21 cellular contexts compared by ENCODE assay signal in the genomic region with DNA sequence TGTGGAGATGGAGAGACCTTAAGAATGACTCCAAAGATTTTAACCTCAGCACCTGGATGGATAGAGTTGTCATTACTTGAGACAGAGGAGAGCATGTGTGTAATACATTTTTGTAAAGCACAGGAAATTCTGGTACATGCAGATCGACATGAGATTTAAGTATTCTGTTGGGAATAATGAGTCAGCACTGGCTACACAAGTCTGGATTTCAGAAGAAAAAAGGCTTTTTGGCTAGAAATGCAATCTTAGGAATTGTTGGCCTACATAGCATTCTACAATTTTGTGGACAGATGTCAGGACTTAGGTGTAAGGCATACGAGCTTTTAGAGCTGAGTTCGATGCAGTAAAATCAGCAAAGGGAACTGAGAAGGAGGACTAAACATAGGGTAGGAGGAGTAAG. TPM values are rescaled to one million over a fixed set of nuclear protein-coding genes. Genes with fewer than 3 reads are reported as not detected.
A peak's percentile ranks its signal among the peaks of the same experiment; 100 is the strongest.
DNase-seq lines count a peak whose midpoint lies in the region; ATAC-seq and TF ChIP-seq lines count a peak whose summit lies in the region.
"Had no signal": no experiment of that assay in that cellular context is flagged by ENCODE, and none has a peak within 500 bp of the region (broad histone marks: within the 10 kb centered on the region; RNA-seq: fewer than 3 reads in every experiment).

No MANE protein-coding gene starts in this region.

- peaks cover 13% of the 10 kb centered on the region for H3K9me3 Mint-ChIP-seq in activated CD4-positive, alpha-beta T cell treated with anti-CD3 and anti-CD28 coated beads for 36 hours (ENCODE audit: low read depth)
- H3K9me3 Mint-ChIP-seq in activated naive CD8-positive, alpha-beta T cell treated with anti-CD3 and anti-CD28 coated beads for 36 hours: peaks cover 2% of the 10 kb centered on the region

- no peak for TF ChIP-seq EP300 in tibial nerve (IDR thresholded peaks at IDR 0.05)

- H4K20me1 ChIP-seq in OCI-LY3 (ENCODE audit: insufficient read depth, low read length): no peaks in the 10 kb centered on the region

- H3K4me3 Mint-ChIP-seq in activated CD4-positive, alpha-beta T cell treated with anti-CD3 and anti-CD28 coated beads for 36 hours: no peak overlapping the region
- no peak overlapping the region for H3K4me3 Mint-ChIP-seq in activated naive CD8-positive, alpha-beta T cell treated with anti-CD3 and anti-CD28 coated beads for 36 hours
- H3K4me3 Mint-ChIP-seq: CD4-positive, alpha-beta memory T cell had no signal

- intact Hi-C loops in activated CD4-positive, alpha-beta T cell treated with anti-CD3 and anti-CD28 coated beads for 36 hours (cut with DNase I, micrococcal nuclease): no loop called here

- ATAC-seq in activated CD4-positive, alpha-beta T cell treated with anti-CD3 and anti-CD28 coated beads for 36 hours: no peak

- no peaks in the 10 kb centered on the region for H3K4me1 Mint-ChIP-seq in activated CD4-positive, alpha-beta T cell treated with anti-CD3 and anti-CD28 coated beads for 36 hours
- no peaks in the 10 kb centered on the region for H3K4me1 Mint-ChIP-seq in activated naive CD8-positive, alpha-beta T cell treated with anti-CD3 and anti-CD28 coated beads for 36 hours
- H3K4me1 Mint-ChIP-seq: CD4-positive, alpha-beta memory T cell had no signal

- no peaks in the 10 kb centered on the region for H3K36me3 ChIP-seq in OCI-LY3 (replicated peaks; ENCODE audit: low read depth, low read length)
- H3K36me3 ChIP-seq in tibial nerve: no peaks in the 10 kb centered on the region

- H2AFZ ChIP-seq in OCI-LY3 (ENCODE audit: low read depth, low read length): no peak overlapping the region
- H2AFZ ChIP-seq: GM23248 had no signal

- no peak overlapping the region for H3K9ac ChIP-seq in OCI-LY3 (ENCODE audit: low read length)
- H3K9ac ChIP-seq: GM23248 had no signal

- H3K36me3 Mint-ChIP-seq in activated CD4-positive, alpha-beta T cell treated with anti-CD3 and anti-CD28 coated beads for 36 hours (ENCODE audit: low read depth): no peaks in the 10 kb centered on the region
- no peaks in the 10 kb centered on the region for H3K36me3 Mint-ChIP-seq in activated naive CD8-positive, alpha-beta T cell treated with anti-CD3 and anti-CD28 coated beads for 36 hours
- H3K36me3 Mint-ChIP-seq: CD4-positive, alpha-beta memory T cell had no signal

- no peak overlapping the region for H3K27ac Mint-ChIP-seq in activated CD4-positive, alpha-beta T cell treated with anti-CD3 and anti-CD28 coated beads for 36 hours
- no peak overlapping the region for H3K27ac Mint-ChIP-seq in activated naive CD8-positive, alpha-beta T cell treated with anti-CD3 and anti-CD28 coated beads for 36 hours
- H3K27ac Mint-ChIP-seq: CD4-positive, alpha-beta memory T cell had no signal

- H3K4me3 ChIP-seq in OCI-LY3 (ENCODE audit: low read length): no peak overlapping the region
- no peak overlapping the region for H3K4me3 ChIP-seq in tibial nerve
- H3K4me3 ChIP-seq: GM23248 had no signal

- H3K27me3 Mint-ChIP-seq in activated CD4-positive, alpha-beta T cell treated with anti-CD3 and anti-CD28 coated beads for 36 hours: no peaks in the 10 kb centered on the region
- H3K27me3 Mint-ChIP-seq in activated naive CD8-positive, alpha-beta T cell treated with anti-CD3 and anti-CD28 coated beads for 36 hours: no peaks in the 10 kb centered on the region
- H3K27me3 Mint-ChIP-seq: CD4-positive, alpha-beta memory T cell had no signal

- peak; percentile 48 for DNase-seq in inferior parietal cortex (ENCODE audit: extremely low spot score)
- DNase-seq in stromal cell of bone marrow (ENCODE audit: low read depth): peak; percentile 5
- DNase-seq in tibial nerve (ENCODE audit: low spot score in 2 of 2): no peak
- no peak for DNase-seq in activated CD4-positive, alpha-beta T cell treated with anti-CD3 and anti-CD28 coated beads for 36 hours
- DNase-seq in HPDE6-E6E7 (ENCODE audit: extremely low spot score): no peak
- no peak for DNase-seq in activated naive CD8-positive, alpha-beta T cell treated with anti-CD3 and anti-CD28 coated beads for 36 hours
- DNase-seq: 8988T; C1 segment of cervical spinal cord; Calu3; CD4-positive, alpha-beta memory T cell; COR-L47; DMS53; DMS79 treated with DMSO at 0.1 percent for 48 hours; GM23248; H7; HCEC 1CT had no signal

- H3K79me2 ChIP-seq in OCI-LY3 (ENCODE audit: low read length): no peaks in the 10 kb centered on the region

- H3K27ac ChIP-seq in 22Rv1 (0 out of 2 replicates have a peak overlapping the region, but pooled peaks have one; percentile 12), OCI-LY3 (ENCODE audit: low read length) (no peak overlapping the region), tibial nerve (no peak overlapping the region)
- H3K27ac ChIP-seq: GM23248 had no signal

- POLR2A ChIA-PET in activated CD4-positive, alpha-beta T cell treated with anti-CD3 and anti-CD28 coated beads for 36 hours (lab: Charles Lee): no interaction called here

- CTCF ChIA-PET in activated CD4-positive, alpha-beta T cell treated with anti-CD3 and anti-CD28 coated beads for 36 hours (lab: Charles Lee): no interaction called here

- no peak for TF ChIP-seq POLR2A in tibial nerve (IDR thresholded peaks at IDR 0.05)

- H3K27me3 ChIP-seq in OCI-LY3 (ENCODE audit: low read depth, low read length) (no peaks in the 10 kb centered on the region), tibial nerve (no peaks in the 10 kb centered on the region)

- peak overlapping the region; percentile 12; the same call in 1 of the 2 replicates for H3K4me2 ChIP-seq in OCI-LY3 (ENCODE audit: low read length)

- TF ChIP-seq CTCF in 22Rv1 (IDR thresholded peaks at IDR 0.05): no peak
- TF ChIP-seq CTCF in OCI-LY3 (IDR thresholded peaks at IDR 0.05; ENCODE audit: low read depth, low read length): no peak
- no peak for TF ChIP-seq CTCF in tibial nerve (IDR thresholded peaks at IDR 0.05)

- H3K9me3 ChIP-seq in OCI-LY3 (ENCODE audit: insufficient read depth, low read length) (no peaks in the 10 kb centered on the region), tibial nerve (no peaks in the 10 kb centered on the region)

- WGBS in tibial nerve, 2 donors: 58 to 69% methylated on average over 3 of the region's 3 CpGs

- peaks cover 8% of the 10 kb centered on the region; the same call in 1 of the 2 replicates for H3K4me1 ChIP-seq in OCI-LY3 (ENCODE audit: low read length)
- H3K4me1 ChIP-seq in tibial nerve: no peaks in the 10 kb centered on the region

RNA-seq across cellular contexts. Expression of gene ANKRD30A, which starts 24.1 kb away (rescaled TPM):
- under 1 TPM in 2 of 4 donors, not detected in 2; under 0.01 to 0.22 TPM for total RNA-seq in tibial nerve
- not detected for total RNA-seq in activated CD4-positive, alpha-beta T cell treated with anti-CD3 and anti-CD28 coated beads for 36 hours
- total RNA-seq in activated naive CD8-positive, alpha-beta T cell treated with anti-CD3 and anti-CD28 coated beads for 36 hours: not detected
- total RNA-seq: A673; Calu3; CD4-positive, alpha-beta memory T cell; Daoy; GM23248; H1; H7 had no signal

Comparison
In these comparisons a context has a peak if more than half of its experiments do, and no peak if none do; other contexts are left out.
1. DNase-seq: peak in inferior parietal cortex (single experiment) and stromal cell of bone marrow (single experiment); none in tibial nerve (0 of 2), activated CD4-positive, alpha-beta T cell treated with anti-CD3 and anti-CD28 coated beads for 36 hours (single experiment), HPDE6-E6E7 (single experiment) and activated naive CD8-positive, alpha-beta T cell treated with anti-CD3 and anti-CD28 coated beads for 36 hours (single experiment).